In the genomic region with DNA sequence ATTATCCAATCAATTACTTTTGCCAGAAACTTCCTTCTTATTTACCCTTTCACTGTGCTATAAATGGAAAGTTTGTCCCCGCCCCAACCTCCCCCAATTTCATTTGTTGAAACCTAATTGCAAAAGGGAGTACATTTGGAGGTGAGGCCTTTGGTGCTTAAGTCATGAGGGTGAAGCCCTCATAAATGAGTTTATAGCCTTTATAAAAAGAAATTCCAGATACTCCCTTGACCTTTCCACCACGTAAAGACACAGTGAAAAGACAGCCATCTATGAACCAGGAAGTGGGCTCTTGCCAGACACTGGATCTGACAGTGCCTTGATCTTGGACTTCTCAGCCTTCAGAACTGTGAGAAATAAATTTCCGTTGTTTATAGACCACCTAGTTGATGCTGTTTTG, we compare ENCODE assay signal across 27 cellular contexts.
"Had no signal": no experiment of that assay in that cellular context is flagged by ENCODE, and none has a peak within 500 bp of the region (broad histone marks: within the 10 kb centered on the region; RNA-seq: fewer than 3 reads in every experiment).

No MANE protein-coding gene starts in this region.

- H3K4me3 ChIP-seq: dorsolateral prefrontal cortex, gastrocnemius medialis, left lung, psoas muscle, sigmoid colon, spleen, testis, tibial artery, upper lobe of right lung, uterus had no signal

- DNase-seq: dorsolateral prefrontal cortex; effector CD4-positive, alpha-beta T cell; foreskin fibroblast; gastrocnemius medialis; head of caudate nucleus; kidney; left lung; mesenchymal stem cell; naive thymus-derived CD8-positive, alpha-beta T cell; nephron progenitor cell; nucleus accumbens; posterior cingulate gyrus; psoas muscle; right cardiac atrium; sigmoid colon; spleen; stimulated activated CD4-positive, alpha-beta T cell treated with anti-CD3 and anti-CD28 coated beads, Interleukin-4, amount 100 ng/mL, for 4 hours; stimulated activated naive CD8-positive, alpha-beta T cell treated with anti-CD3 and anti-CD28 coated beads, Interleukin-15, Interleukin-2, amounts not matched to agents 100 U/mL and 50 U/mL, for 24 hours; substantia nigra; testis; tibial artery; upper lobe of right lung; uterus had no signal

- H3K27ac Mint-ChIP-seq: mesothelial cell of epicardium; naive thymus-derived CD8-positive, alpha-beta T cell; nephron progenitor cell; stimulated activated memory B cell treated with anti-CD40 and anti-IgM and Interleukin-4, amounts not matched to agents 10 μg/mL and 1 μg/mL and 100 μg/mL, for 72 hours had no signal

- H3K4me3 Mint-ChIP-seq: mesothelial cell of epicardium; naive thymus-derived CD8-positive, alpha-beta T cell; nephron progenitor cell; stimulated activated memory B cell treated with anti-CD40 and anti-IgM and Interleukin-4, amounts not matched to agents 10 μg/mL and 1 μg/mL and 100 μg/mL, for 72 hours had no signal

- H3K27me3 ChIP-seq: dorsolateral prefrontal cortex, gastrocnemius medialis, left lung, sigmoid colon, spleen, testis, tibial artery, upper lobe of right lung, uterus had no signal

- H3K4me1 ChIP-seq: sigmoid colon, testis, tibial artery, upper lobe of right lung, uterus had no signal

- H3K27ac ChIP-seq: dorsolateral prefrontal cortex, epithelial cell of prostate, gastrocnemius medialis, left lung, psoas muscle, sigmoid colon, spleen, testis, tibial artery, upper lobe of right lung, uterus had no signal

- H3K36me3 ChIP-seq: gastrocnemius medialis, left lung, sigmoid colon, spleen, tibial artery, upper lobe of right lung, uterus had no signal

- H3K9me3 Mint-ChIP-seq: mesothelial cell of epicardium; naive thymus-derived CD8-positive, alpha-beta T cell; nephron progenitor cell; stimulated activated memory B cell treated with anti-CD40 and anti-IgM and Interleukin-4, amounts not matched to agents 10 μg/mL and 1 μg/mL and 100 μg/mL, for 72 hours had no signal

- H3K36me3 Mint-ChIP-seq: mesothelial cell of epicardium; naive thymus-derived CD8-positive, alpha-beta T cell; stimulated activated memory B cell treated with anti-CD40 and anti-IgM and Interleukin-4, amounts not matched to agents 10 μg/mL and 1 μg/mL and 100 μg/mL, for 72 hours had no signal

- H3K4me1 Mint-ChIP-seq: mesothelial cell of epicardium; naive thymus-derived CD8-positive, alpha-beta T cell; nephron progenitor cell; stimulated activated memory B cell treated with anti-CD40 and anti-IgM and Interleukin-4, amounts not matched to agents 10 μg/mL and 1 μg/mL and 100 μg/mL, for 72 hours had no signal

- H3K9me3 ChIP-seq: gastrocnemius medialis, left lung, psoas muscle, sigmoid colon, spleen, testis, tibial artery, upper lobe of right lung, uterus had no signal

- H3K27me3 Mint-ChIP-seq: stimulated activated memory B cell treated with anti-CD40 and anti-IgM and Interleukin-4, amounts not matched to agents 10 μg/mL and 1 μg/mL and 100 μg/mL, for 72 hours had no signal

- ATAC-seq: esophagus mucosa; gastrocnemius medialis; left lung; naive thymus-derived CD8-positive, alpha-beta T cell; psoas muscle; right cardiac atrium; stimulated activated memory B cell treated with anti-CD40 and anti-IgM and Interleukin-4, amounts not matched to agents 10 μg/mL and 1 μg/mL and 100 μg/mL, for 72 hours; stimulated activated naive CD8-positive, alpha-beta T cell treated with anti-CD3 and anti-CD28 coated beads, Interleukin-15, Interleukin-2, amounts not matched to agents 100 U/mL and 50 U/mL, for 24 hours; upper lobe of right lung had no signal
